In the genomic region with DNA sequence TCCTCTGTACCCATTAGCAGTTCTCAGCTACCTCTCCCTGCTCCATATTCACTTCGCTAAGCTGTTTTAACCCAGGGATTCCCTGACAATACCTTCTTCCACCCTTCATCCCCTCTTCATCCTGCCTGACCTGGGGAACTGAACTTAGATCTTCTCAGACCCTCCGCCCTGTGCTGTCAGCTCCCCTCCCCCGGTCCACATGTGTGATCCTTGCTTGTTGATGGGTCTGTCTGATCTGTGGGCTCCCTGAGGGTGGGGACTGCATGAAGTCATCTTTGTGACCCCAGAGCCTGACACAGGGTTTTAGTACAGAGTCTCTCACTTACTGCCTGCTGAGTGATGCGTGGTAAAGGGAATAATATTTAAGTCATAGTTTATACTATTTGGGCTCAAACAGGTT, we compare ENCODE assay signal across 23 cellular contexts. TPM values are rescaled to one million over a fixed set of nuclear protein-coding genes. Genes with fewer than 3 reads are reported as not detected.
DNase-seq lines count a peak whose midpoint lies in the region; ATAC-seq and TF ChIP-seq lines count a peak whose summit lies in the region.
"Had no signal": no experiment of that assay in that cellular context is flagged by ENCODE, and none has a peak within 500 bp of the region (broad histone marks: within the 10 kb centered on the region; RNA-seq: fewer than 3 reads in every experiment).

No MANE protein-coding gene starts in this region.

- intact Hi-C loops in activated CD8-positive, alpha-beta T cell treated with anti-CD3 and anti-CD28 coated beads for 36 hours (cut with micrococcal nuclease): no loop called here
- intact Hi-C loops in activated T-helper 1 cell treated with anti-CD3 and anti-CD28 coated beads, Interleukin-12 subunit alpha, Interleukin-12 subunit beta, Interleukin-2, Interleukin-4 antibody, amounts not matched to agents 30 ng/mL and 10 ng/mL and 1 ng/mL, durations not matched to agents 14 hours and 24 hours and 36 hours (cut with micrococcal nuclease): no loop called here
- intact Hi-C loops in activated CD4-positive, alpha-beta T cell treated with anti-CD3 and anti-CD28 coated beads for 36 hours (cut with DNase I, micrococcal nuclease): no loop called here

- no peak overlapping the region for H3K27ac ChIP-seq in effector memory CD4-positive, alpha-beta T cell (ENCODE audit: insufficient read depth, low read length, poor library complexity, severe bottlenecking)
- H3K27ac ChIP-seq: 22Rv1, KMS-11, RWPE1 had no signal

- H3K4me3 Mint-ChIP-seq in activated CD8-positive, alpha-beta T cell treated with anti-CD3 and anti-CD28 coated beads, Interleukin-2, amount 10 ng/mL, durations not matched to agents 7 days and 5 days: no peak overlapping the region
- no peak overlapping the region for H3K4me3 Mint-ChIP-seq in activated CD8-positive, alpha-beta T cell treated with anti-CD3 and anti-CD28 coated beads for 36 hours
- H3K4me3 Mint-ChIP-seq in activated T-helper 1 cell treated with anti-CD3 and anti-CD28 coated beads, Interleukin-12 subunit alpha, Interleukin-12 subunit beta, Interleukin-2, Interleukin-4 antibody, amounts not matched to agents 30 ng/mL and 10 ng/mL and 1 ng/mL, durations not matched to agents 14 hours and 24 hours and 36 hours: no peak overlapping the region
- H3K4me3 Mint-ChIP-seq in neural crest cell: no peak overlapping the region
- H3K4me3 Mint-ChIP-seq in activated CD4-positive, alpha-beta T cell treated with anti-CD3 and anti-CD28 coated beads for 36 hours: no peak overlapping the region
- H3K4me3 Mint-ChIP-seq in stimulated activated naive B cell treated with anti-CD40 and anti-IgM and Interleukin-4, amounts not matched to agents 10 μg/mL and 1 μg/mL and 100 μg/mL, for 72 hours: no peak overlapping the region
- H3K4me3 Mint-ChIP-seq: CD14-positive monocyte had no signal

- H3K27me3 Mint-ChIP-seq in activated CD8-positive, alpha-beta T cell treated with anti-CD3 and anti-CD28 coated beads, Interleukin-2, amount 10 ng/mL, durations not matched to agents 7 days and 5 days (ENCODE audit: low read depth): no peaks in the 10 kb centered on the region
- no peaks in the 10 kb centered on the region for H3K27me3 Mint-ChIP-seq in activated CD8-positive, alpha-beta T cell treated with anti-CD3 and anti-CD28 coated beads for 36 hours
- no peaks in the 10 kb centered on the region for H3K27me3 Mint-ChIP-seq in activated T-helper 1 cell treated with anti-CD3 and anti-CD28 coated beads, Interleukin-12 subunit alpha, Interleukin-12 subunit beta, Interleukin-2, Interleukin-4 antibody, amounts not matched to agents 30 ng/mL and 10 ng/mL and 1 ng/mL, durations not matched to agents 14 hours and 24 hours and 36 hours (ENCODE audit: insufficient read depth)
- no peaks in the 10 kb centered on the region for H3K27me3 Mint-ChIP-seq in neural crest cell (ENCODE audit: low read depth)
- H3K27me3 Mint-ChIP-seq in activated CD4-positive, alpha-beta T cell treated with anti-CD3 and anti-CD28 coated beads for 36 hours: no peaks in the 10 kb centered on the region
- H3K27me3 Mint-ChIP-seq in stimulated activated naive B cell treated with anti-CD40 and anti-IgM and Interleukin-4, amounts not matched to agents 10 μg/mL and 1 μg/mL and 100 μg/mL, for 72 hours: no peaks in the 10 kb centered on the region

- no peak for DNase-seq in activated CD8-positive, alpha-beta T cell treated with anti-CD3 and anti-CD28 coated beads, Interleukin-2, amount 10 ng/mL, durations not matched to agents 7 days and 5 days
- DNase-seq in activated CD8-positive, alpha-beta T cell treated with anti-CD3 and anti-CD28 coated beads for 36 hours: no peak
- no peak for DNase-seq in activated T-helper 1 cell treated with anti-CD3 and anti-CD28 coated beads, Interleukin-12 subunit alpha, Interleukin-12 subunit beta, Interleukin-2, Interleukin-4 antibody, amounts not matched to agents 30 ng/mL and 10 ng/mL and 1 ng/mL, durations not matched to agents 14 hours and 24 hours and 36 hours (ENCODE audit: low spot score)
- no peak for DNase-seq in neural crest cell (ENCODE audit: low read depth, low spot score)
- no peak for DNase-seq in activated CD4-positive, alpha-beta T cell treated with anti-CD3 and anti-CD28 coated beads for 36 hours
- no peak for DNase-seq in stimulated activated naive B cell treated with anti-CD40 and anti-IgM and Interleukin-4, amounts not matched to agents 10 μg/mL and 1 μg/mL and 100 μg/mL, for 72 hours
- no peak for DNase-seq in effector memory CD4-positive, alpha-beta T cell
- DNase-seq: COR-L47, DMS153, EL, GOT3, MV-4-11, NCI-H1417, NCI-H187, NCI-H2107, NCI-H510A, NCI-H748 treated with DMSO at 0.1 percent for 48 hours had no signal

- no peaks in the 10 kb centered on the region for H3K27me3 ChIP-seq in effector memory CD4-positive, alpha-beta T cell (replicated peaks; ENCODE audit: control insufficient read depth, insufficient read depth, low read length, poor library complexity, severe bottlenecking)

- ATAC-seq in activated CD8-positive, alpha-beta T cell treated with anti-CD3 and anti-CD28 coated beads, Interleukin-2, amount 10 ng/mL, durations not matched to agents 7 days and 5 days: no peak
- no peak for ATAC-seq in activated CD8-positive, alpha-beta T cell treated with anti-CD3 and anti-CD28 coated beads for 36 hours
- ATAC-seq in GM18868 (IDR thresholded peaks at IDR 0.05; ENCODE audit: unreplicated experiment): no peak
- no peak for ATAC-seq in activated CD4-positive, alpha-beta T cell treated with anti-CD3 and anti-CD28 coated beads for 36 hours
- ATAC-seq in stimulated activated naive B cell treated with anti-CD40 and anti-IgM and Interleukin-4, amounts not matched to agents 10 μg/mL and 1 μg/mL and 100 μg/mL, for 72 hours (replicated peaks): no peak
- ATAC-seq: GM12878 had no signal

- POLR2A ChIA-PET in activated CD8-positive, alpha-beta T cell treated with anti-CD3 and anti-CD28 coated beads, Interleukin-2, amount 10 ng/mL, durations not matched to agents 7 days and 5 days (lab: Charles Lee): no interaction called here
- POLR2A ChIA-PET in activated CD8-positive, alpha-beta T cell treated with anti-CD3 and anti-CD28 coated beads for 36 hours (lab: Charles Lee): interaction anchor here (1.2 kb wide), 1 partner anchor 9 kb away, joined by 4 read pairs; no protein-coding TSS in a partner anchor
- POLR2A ChIA-PET in activated CD4-positive, alpha-beta T cell treated with anti-CD3 and anti-CD28 coated beads for 36 hours (lab: Charles Lee): interaction anchor here (0.7 kb wide), 1 partner anchor 28 kb away, joined by 4 read pairs; no protein-coding TSS in a partner anchor

- no peak for TF ChIP-seq CTCF in activated CD8-positive, alpha-beta T cell treated with anti-CD3 and anti-CD28 coated beads for 36 hours (IDR thresholded peaks at IDR 0.05)
- no peak for TF ChIP-seq CTCF in neural crest cell (conservative IDR thresholded peaks at IDR 0.05)

- no peak overlapping the region for H3K4me3 ChIP-seq in effector memory CD4-positive, alpha-beta T cell (ENCODE audit: insufficient read depth, low read depth, low read length, poor library complexity, severe bottlenecking)
- H3K4me3 ChIP-seq: GM12878 had no signal

- H3K9me3 Mint-ChIP-seq in activated CD8-positive, alpha-beta T cell treated with anti-CD3 and anti-CD28 coated beads, Interleukin-2, amount 10 ng/mL, durations not matched to agents 7 days and 5 days (ENCODE audit: insufficient read depth): no peaks in the 10 kb centered on the region
- H3K9me3 Mint-ChIP-seq in activated CD8-positive, alpha-beta T cell treated with anti-CD3 and anti-CD28 coated beads for 36 hours: peaks cover 2% of the 10 kb centered on the region
- no peaks in the 10 kb centered on the region for H3K9me3 Mint-ChIP-seq in activated T-helper 1 cell treated with anti-CD3 and anti-CD28 coated beads, Interleukin-12 subunit alpha, Interleukin-12 subunit beta, Interleukin-2, Interleukin-4 antibody, amounts not matched to agents 30 ng/mL and 10 ng/mL and 1 ng/mL, durations not matched to agents 14 hours and 24 hours and 36 hours
- H3K9me3 Mint-ChIP-seq in neural crest cell: no peaks in the 10 kb centered on the region
- H3K9me3 Mint-ChIP-seq in activated CD4-positive, alpha-beta T cell treated with anti-CD3 and anti-CD28 coated beads for 36 hours (ENCODE audit: low read depth): no peaks in the 10 kb centered on the region
- H3K9me3 Mint-ChIP-seq in stimulated activated naive B cell treated with anti-CD40 and anti-IgM and Interleukin-4, amounts not matched to agents 10 μg/mL and 1 μg/mL and 100 μg/mL, for 72 hours: peaks cover 3 to 4% of the 10 kb centered on the region in 2 donors

- peak overlapping the region; percentile 3 for H3K27ac Mint-ChIP-seq in activated CD8-positive, alpha-beta T cell treated with anti-CD3 and anti-CD28 coated beads, Interleukin-2, amount 10 ng/mL, durations not matched to agents 7 days and 5 days
- H3K27ac Mint-ChIP-seq in activated CD8-positive, alpha-beta T cell treated with anti-CD3 and anti-CD28 coated beads for 36 hours: no peak overlapping the region
- peak overlapping the region; percentile 11 for H3K27ac Mint-ChIP-seq in activated T-helper 1 cell treated with anti-CD3 and anti-CD28 coated beads, Interleukin-12 subunit alpha, Interleukin-12 subunit beta, Interleukin-2, Interleukin-4 antibody, amounts not matched to agents 30 ng/mL and 10 ng/mL and 1 ng/mL, durations not matched to agents 14 hours and 24 hours and 36 hours
- H3K27ac Mint-ChIP-seq in neural crest cell (ENCODE audit: unreplicated experiment): peak overlapping the region; percentile 31
- H3K27ac Mint-ChIP-seq in activated CD4-positive, alpha-beta T cell treated with anti-CD3 and anti-CD28 coated beads for 36 hours: no peak overlapping the region
- no peak overlapping the region for H3K27ac Mint-ChIP-seq in stimulated activated naive B cell treated with anti-CD40 and anti-IgM and Interleukin-4, amounts not matched to agents 10 μg/mL and 1 μg/mL and 100 μg/mL, for 72 hours

- no peaks in the 10 kb centered on the region for H3K4me1 ChIP-seq in effector memory CD4-positive, alpha-beta T cell (ENCODE audit: control insufficient read depth, insufficient read depth, low read length, poor library complexity, severe bottlenecking)

- CTCF ChIA-PET in activated CD8-positive, alpha-beta T cell treated with anti-CD3 and anti-CD28 coated beads, Interleukin-2, amount 10 ng/mL, durations not matched to agents 7 days and 5 days (lab: Charles Lee): no interaction called here
- CTCF ChIA-PET in activated CD8-positive, alpha-beta T cell treated with anti-CD3 and anti-CD28 coated beads for 36 hours (lab: Charles Lee): no interaction called here
- CTCF ChIA-PET in activated CD4-positive, alpha-beta T cell treated with anti-CD3 and anti-CD28 coated beads for 36 hours (lab: Charles Lee): interaction anchor here (0.6 to 0.9 kb wide), 3 partner anchors 10 to 429 kb away, joined by 3 read pairs; no protein-coding TSS in a partner anchor

- H3K4me1 Mint-ChIP-seq in activated CD8-positive, alpha-beta T cell treated with anti-CD3 and anti-CD28 coated beads, Interleukin-2, amount 10 ng/mL, durations not matched to agents 7 days and 5 days (ENCODE audit: low read depth): no peaks in the 10 kb centered on the region
- no peaks in the 10 kb centered on the region for H3K4me1 Mint-ChIP-seq in activated CD8-positive, alpha-beta T cell treated with anti-CD3 and anti-CD28 coated beads for 36 hours (ENCODE audit: low read depth)
- H3K4me1 Mint-ChIP-seq in activated T-helper 1 cell treated with anti-CD3 and anti-CD28 coated beads, Interleukin-12 subunit alpha, Interleukin-12 subunit beta, Interleukin-2, Interleukin-4 antibody, amounts not matched to agents 30 ng/mL and 10 ng/mL and 1 ng/mL, durations not matched to agents 14 hours and 24 hours and 36 hours (ENCODE audit: low read depth): no peaks in the 10 kb centered on the region
- peaks cover 5% of the 10 kb centered on the region for H3K4me1 Mint-ChIP-seq in neural crest cell
- no peaks in the 10 kb centered on the region for H3K4me1 Mint-ChIP-seq in activated CD4-positive, alpha-beta T cell treated with anti-CD3 and anti-CD28 coated beads for 36 hours
- no peaks in the 10 kb centered on the region for H3K4me1 Mint-ChIP-seq in stimulated activated naive B cell treated with anti-CD40 and anti-IgM and Interleukin-4, amounts not matched to agents 10 μg/mL and 1 μg/mL and 100 μg/mL, for 72 hours
- H3K4me1 Mint-ChIP-seq: CD14-positive monocyte had no signal

- H3K36me3 ChIP-seq in effector memory CD4-positive, alpha-beta T cell (ENCODE audit: control insufficient read depth, insufficient read depth, low read length): no peaks in the 10 kb centered on the region

- peaks cover 54% of the 10 kb centered on the region for H3K36me3 Mint-ChIP-seq in activated CD8-positive, alpha-beta T cell treated with anti-CD3 and anti-CD28 coated beads, Interleukin-2, amount 10 ng/mL, durations not matched to agents 7 days and 5 days (ENCODE audit: low read depth)
- H3K36me3 Mint-ChIP-seq in activated CD8-positive, alpha-beta T cell treated with anti-CD3 and anti-CD28 coated beads for 36 hours (ENCODE audit: low read depth): peaks cover 56% of the 10 kb centered on the region
- peaks cover 39% of the 10 kb centered on the region for H3K36me3 Mint-ChIP-seq in activated T-helper 1 cell treated with anti-CD3 and anti-CD28 coated beads, Interleukin-12 subunit alpha, Interleukin-12 subunit beta, Interleukin-2, Interleukin-4 antibody, amounts not matched to agents 30 ng/mL and 10 ng/mL and 1 ng/mL, durations not matched to agents 14 hours and 24 hours and 36 hours (ENCODE audit: low read depth)
- peaks cover 31% of the 10 kb centered on the region for H3K36me3 Mint-ChIP-seq in neural crest cell (ENCODE audit: low read depth)
- H3K36me3 Mint-ChIP-seq in activated CD4-positive, alpha-beta T cell treated with anti-CD3 and anti-CD28 coated beads for 36 hours (ENCODE audit: low read depth): peaks cover 51% of the 10 kb centered on the region
- H3K36me3 Mint-ChIP-seq in stimulated activated naive B cell treated with anti-CD40 and anti-IgM and Interleukin-4, amounts not matched to agents 10 μg/mL and 1 μg/mL and 100 μg/mL, for 72 hours: peaks cover 32 to 53% of the 10 kb centered on the region in 2 donors

- no peaks in the 10 kb centered on the region for H3K9me3 ChIP-seq in effector memory CD4-positive, alpha-beta T cell (ENCODE audit: control insufficient read depth, low read length)

RNA-seq across cellular contexts. Expression of a gene that starts 11.8 kb away (rescaled TPM):
- 10 to 100 TPM; 27.4 to 28.1 TPM for total RNA-seq in activated CD8-positive, alpha-beta T cell treated with anti-CD3 and anti-CD28 coated beads, Interleukin-2, amount 10 ng/mL, durations not matched to agents 7 days and 5 days
- total RNA-seq in activated CD8-positive, alpha-beta T cell treated with anti-CD3 and anti-CD28 coated beads for 36 hours: 10 to 100 TPM; 30.9 to 34.7 TPM
- 33.8 and 35.7 TPM in 2 replicates for total RNA-seq in activated T-helper 1 cell treated with anti-CD3 and anti-CD28 coated beads, Interleukin-12 subunit alpha, Interleukin-12 subunit beta, Interleukin-2, Interleukin-4 antibody, amounts not matched to agents 30 ng/mL and 10 ng/mL and 1 ng/mL, durations not matched to agents 14 hours and 24 hours and 36 hours
- 30.3 and 32.3 TPM in 2 replicates for total RNA-seq in neural crest cell
- 10 to 100 TPM; 33.2 to 36.3 TPM for total RNA-seq in activated CD4-positive, alpha-beta T cell treated with anti-CD3 and anti-CD28 coated beads for 36 hours

Comparison
In these comparisons a context has a peak if more than half of its experiments do, and no peak if none do; other contexts are left out.
1. H3K27ac Mint-ChIP-seq: peak in activated CD8-positive, alpha-beta T cell treated with anti-CD3 and anti-CD28 coated beads, Interleukin-2, amount 10 ng/mL, durations not matched to agents 7 days and 5 days (single experiment), activated T-helper 1 cell treated with anti-CD3 and anti-CD28 coated beads, Interleukin-12 subunit alpha, Interleukin-12 subunit beta, Interleukin-2, Interleukin-4 antibody, amounts not matched to agents 30 ng/mL and 10 ng/mL and 1 ng/mL, durations not matched to agents 14 hours and 24 hours and 36 hours (single experiment) and neural crest cell (single experiment); none in activated CD8-positive, alpha-beta T cell treated with anti-CD3 and anti-CD28 coated beads for 36 hours (single experiment), activated CD4-positive, alpha-beta T cell treated with anti-CD3 and anti-CD28 coated beads for 36 hours (single experiment) and stimulated activated naive B cell treated with anti-CD40 and anti-IgM and Interleukin-4, amounts not matched to agents 10 μg/mL and 1 μg/mL and 100 μg/mL, for 72 hours (single experiment).